1 cellular context compared by ENCODE assay signal in genomic region chr2:218306184-218306920, GRCh38.
TF ChIP-seq lines count a peak whose summit lies in the region.

No MANE protein-coding gene starts in this region.

TF ChIP-seq in HepG2, 621 proteins besides CTCF, POLR2A, EP300 and RAD21:
- TF ChIP-seq PHF20 (CRISPR knock-in tag; IDR thresholded peaks at IDR 0.05): no peak
- 0 out of 2 replicates have a peak, but pooled peaks have one; percentile 30 for TF ChIP-seq TIGD3 (CRISPR knock-in tag; IDR thresholded peaks at IDR 0.05; ENCODE audit: borderline replicate concordance)
- TF ChIP-seq KLF16 (CRISPR knock-in tag; IDR thresholded peaks at IDR 0.05): no peak
- no peak for TF ChIP-seq BCLAF1 (IDR thresholded peaks at IDR 0.05)
- TF ChIP-seq RXRA (CRISPR knock-in tag; IDR thresholded peaks at IDR 0.05): 0 out of 2 replicates have a peak, but pooled peaks have one; percentile 15
- TF ChIP-seq PITX1 (CRISPR knock-in tag; IDR thresholded peaks at IDR 0.05): 0 out of 2 replicates have a peak, but pooled peaks have one; percentile 19
- TF ChIP-seq SALL1 (CRISPR knock-in tag; IDR thresholded peaks at IDR 0.05): peak; percentile 66
- no peak for TF ChIP-seq ZFP41 (CRISPR knock-in tag; IDR thresholded peaks at IDR 0.05; ENCODE audit: borderline replicate concordance)
- TF ChIP-seq ZBTB7A (CRISPR knock-in tag; IDR thresholded peaks at IDR 0.05): 0 out of 2 replicates have a peak, but pooled peaks have one; percentile 24
- TF ChIP-seq TBP (CRISPR knock-in tag; IDR thresholded peaks at IDR 0.05): no peak
- TF ChIP-seq HDAC1 (CRISPR knock-in tag; IDR thresholded peaks at IDR 0.05): peak; percentile 19; the same call in 1 of the 2 replicates
- 0 out of 2 replicates have a peak, but pooled peaks have one; percentile 30 for TF ChIP-seq ZNF737 (CRISPR knock-in tag; IDR thresholded peaks at IDR 0.05; ENCODE audit: borderline replicate concordance)
- no peak for TF ChIP-seq ZNF446 (CRISPR knock-in tag; IDR thresholded peaks at IDR 0.05)
- TF ChIP-seq CEBPG (CRISPR knock-in tag; IDR thresholded peaks at IDR 0.05): peak; percentile 85
- TF ChIP-seq ATF4 (CRISPR knock-in tag; IDR thresholded peaks at IDR 0.05): peak; percentile 28 to 85; a peak in 2 of 4 replicates
- TF ChIP-seq GATAD2A (CRISPR knock-in tag; IDR thresholded peaks at IDR 0.05): peak; percentile 76
- TF ChIP-seq MAFK (conservative IDR thresholded peaks at IDR 0.05 in 1 of 2, IDR thresholded peaks at IDR 0.05 in 1 of 2; ENCODE audit: low read length in 2 of 2): peak; percentile 45 to 70
- peak; percentile 36; the same call in 1 of the 2 replicates for TF ChIP-seq HNF4G (IDR thresholded peaks at IDR 0.05; ENCODE audit: borderline replicate concordance, low read depth, low read length)
- no peak for TF ChIP-seq HNF4G (CRISPR knock-in tag; IDR thresholded peaks at IDR 0.05; ENCODE audit: borderline replicate concordance, low read depth)
- no peak for TF ChIP-seq SCMH1 (CRISPR knock-in tag; IDR thresholded peaks at IDR 0.05; ENCODE audit: borderline replicate concordance)
- TF ChIP-seq ONECUT2 (CRISPR knock-in tag; IDR thresholded peaks at IDR 0.05): peak; percentile 82
- no peak for TF ChIP-seq ZFP37 (CRISPR knock-in tag; IDR thresholded peaks at IDR 0.05; ENCODE audit: borderline replicate concordance)
- peak; percentile 32; the same call in 1 of the 2 replicates for TF ChIP-seq RXRB (CRISPR knock-in tag; IDR thresholded peaks at IDR 0.05; ENCODE audit: borderline replicate concordance)
- TF ChIP-seq ZNF10 (CRISPR knock-in tag; IDR thresholded peaks at IDR 0.05; ENCODE audit: borderline replicate concordance, low read depth): no peak
- TF ChIP-seq PRMT3 (CRISPR knock-in tag; IDR thresholded peaks at IDR 0.05; ENCODE audit: borderline replicate concordance, low read depth): no peak
- no peak for TF ChIP-seq ATF5 (CRISPR knock-in tag; IDR thresholded peaks at IDR 0.05; ENCODE audit: low read depth)
- peak; percentile 69; the same call in 1 of the 2 replicates for TF ChIP-seq CEBPB (IDR thresholded peaks at IDR 0.05; ENCODE audit: borderline replicate concordance, low read depth, low read length)
- 0 out of 2 replicates have a peak, but pooled peaks have one; percentile 34 for TF ChIP-seq REPIN1 (CRISPR knock-in tag; IDR thresholded peaks at IDR 0.05; ENCODE audit: borderline replicate concordance, low read depth)
- TF ChIP-seq PHF21A (CRISPR knock-in tag; IDR thresholded peaks at IDR 0.05): peak; percentile 41; the same call in 1 of the 2 replicates
- no peak for TF ChIP-seq JDP2 (CRISPR knock-in tag; IDR thresholded peaks at IDR 0.05; ENCODE audit: borderline replicate concordance)
- no peak for TF ChIP-seq WIZ (CRISPR knock-in tag; IDR thresholded peaks at IDR 0.05)
- TF ChIP-seq, protein P1, sequence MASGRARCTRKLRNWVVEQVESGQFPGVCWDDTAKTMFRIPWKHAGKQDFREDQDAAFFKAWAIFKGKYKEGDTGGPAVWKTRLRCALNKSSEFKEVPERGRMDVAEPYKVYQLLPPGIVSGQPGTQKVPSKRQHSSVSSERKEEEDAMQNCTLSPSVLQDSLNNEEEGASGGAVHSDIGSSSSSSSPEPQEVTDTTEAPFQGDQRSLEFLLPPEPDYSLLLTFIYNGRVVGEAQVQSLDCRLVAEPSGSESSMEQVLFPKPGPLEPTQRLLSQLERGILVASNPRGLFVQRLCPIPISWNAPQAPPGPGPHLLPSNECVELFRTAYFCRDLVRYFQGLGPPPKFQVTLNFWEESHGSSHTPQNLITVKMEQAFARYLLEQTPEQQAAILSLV (CRISPR knock-in tag; IDR thresholded peaks at IDR 0.05; ENCODE audit: borderline replicate concordance): no peak
- peak; percentile 71; the same call in 1 of the 2 replicates for TF ChIP-seq PPARG (CRISPR knock-in tag; conservative IDR thresholded peaks at IDR 0.05)
- TF ChIP-seq PATZ1 (CRISPR knock-in tag; IDR thresholded peaks at IDR 0.05): 0 out of 2 replicates have a peak, but pooled peaks have one; percentile 30
- TF ChIP-seq, protein P2, sequence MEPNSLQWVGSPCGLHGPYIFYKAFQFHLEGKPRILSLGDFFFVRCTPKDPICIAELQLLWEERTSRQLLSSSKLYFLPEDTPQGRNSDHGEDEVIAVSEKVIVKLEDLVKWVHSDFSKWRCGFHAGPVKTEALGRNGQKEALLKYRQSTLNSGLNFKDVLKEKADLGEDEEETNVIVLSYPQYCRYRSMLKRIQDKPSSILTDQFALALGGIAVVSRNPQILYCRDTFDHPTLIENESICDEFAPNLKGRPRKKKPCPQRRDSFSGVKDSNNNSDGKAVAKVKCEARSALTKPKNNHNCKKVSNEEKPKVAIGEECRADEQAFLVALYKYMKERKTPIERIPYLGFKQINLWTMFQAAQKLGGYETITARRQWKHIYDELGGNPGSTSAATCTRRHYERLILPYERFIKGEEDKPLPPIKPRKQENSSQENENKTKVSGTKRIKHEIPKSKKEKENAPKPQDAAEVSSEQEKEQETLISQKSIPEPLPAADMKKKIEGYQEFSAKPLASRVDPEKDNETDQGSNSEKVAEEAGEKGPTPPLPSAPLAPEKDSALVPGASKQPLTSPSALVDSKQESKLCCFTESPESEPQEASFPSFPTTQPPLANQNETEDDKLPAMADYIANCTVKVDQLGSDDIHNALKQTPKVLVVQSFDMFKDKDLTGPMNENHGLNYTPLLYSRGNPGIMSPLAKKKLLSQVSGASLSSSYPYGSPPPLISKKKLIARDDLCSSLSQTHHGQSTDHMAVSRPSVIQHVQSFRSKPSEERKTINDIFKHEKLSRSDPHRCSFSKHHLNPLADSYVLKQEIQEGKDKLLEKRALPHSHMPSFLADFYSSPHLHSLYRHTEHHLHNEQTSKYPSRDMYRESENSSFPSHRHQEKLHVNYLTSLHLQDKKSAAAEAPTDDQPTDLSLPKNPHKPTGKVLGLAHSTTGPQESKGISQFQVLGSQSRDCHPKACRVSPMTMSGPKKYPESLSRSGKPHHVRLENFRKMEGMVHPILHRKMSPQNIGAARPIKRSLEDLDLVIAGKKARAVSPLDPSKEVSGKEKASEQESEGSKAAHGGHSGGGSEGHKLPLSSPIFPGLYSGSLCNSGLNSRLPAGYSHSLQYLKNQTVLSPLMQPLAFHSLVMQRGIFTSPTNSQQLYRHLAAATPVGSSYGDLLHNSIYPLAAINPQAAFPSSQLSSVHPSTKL (CRISPR knock-in tag; IDR thresholded peaks at IDR 0.05): peak; percentile 61
- TF ChIP-seq MAFF (IDR thresholded peaks at IDR 0.05; ENCODE audit: low read depth, low read length): 0 out of 2 replicates have a peak, but pooled peaks have one; percentile 3
- TF ChIP-seq ZNF430 (CRISPR knock-in tag; IDR thresholded peaks at IDR 0.05): 0 out of 2 replicates have a peak, but pooled peaks have one; percentile 25
- 0 out of 2 replicates have a peak, but pooled peaks have one; percentile 63 for TF ChIP-seq ZHX1 (CRISPR knock-in tag; IDR thresholded peaks at IDR 0.05; ENCODE audit: low read depth)
- TF ChIP-seq PAX8 (CRISPR knock-in tag; IDR thresholded peaks at IDR 0.05; ENCODE audit: borderline replicate concordance): no peak
- TF ChIP-seq NR2F2 (IDR thresholded peaks at IDR 0.05; ENCODE audit: borderline replicate concordance, low read depth): peak; percentile 28; the same call in 1 of the 2 replicates
- no peak for TF ChIP-seq NCOA5 (CRISPR knock-in tag; IDR thresholded peaks at IDR 0.05)
- TF ChIP-seq, protein P3, sequence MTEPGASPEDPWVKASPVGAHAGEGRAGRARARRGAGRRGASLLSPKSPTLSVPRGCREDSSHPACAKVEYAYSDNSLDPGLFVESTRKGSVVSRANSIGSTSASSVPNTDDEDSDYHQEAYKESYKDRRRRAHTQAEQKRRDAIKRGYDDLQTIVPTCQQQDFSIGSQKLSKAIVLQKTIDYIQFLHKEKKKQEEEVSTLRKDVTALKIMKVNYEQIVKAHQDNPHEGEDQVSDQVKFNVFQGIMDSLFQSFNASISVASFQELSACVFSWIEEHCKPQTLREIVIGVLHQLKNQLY (CRISPR knock-in tag; IDR thresholded peaks at IDR 0.05): no peak
- TF ChIP-seq HNF4A (CRISPR knock-in tag; IDR thresholded peaks at IDR 0.05): peak; percentile 31; the same call in 1 of the 2 replicates
